Comparison of ENCODE assay signal across 36 cellular contexts in genomic region chr3:54994026-54994626, GRCh38.
"Had no signal": no experiment of that assay in that cellular context is flagged by ENCODE, and none has a peak within 500 bp of the region (broad histone marks: within the 10 kb centered on the region; RNA-seq: fewer than 3 reads in every experiment).

No MANE protein-coding gene starts in this region.

- H3K9ac ChIP-seq: KMS-11 had no signal

- ATAC-seq: activated CD8-positive, alpha-beta memory T cell treated with anti-CD3 and anti-CD28 coated beads, Interleukin-2, amount 10 ng/mL, durations not matched to agents 7 days and 5 days; Panc1; Right ventricle myocardium inferior; SK-N-SH treated with all-trans-retinoic acid at 6 μM for 48 hours; T-helper 17 cell had no signal

- H3K9me3 ChIP-seq: ascending aorta, MG63, SJSA1 had no signal

- H3K36me3 Mint-ChIP-seq: activated CD8-positive, alpha-beta memory T cell treated with anti-CD3 and anti-CD28 coated beads, Interleukin-2, amount 10 ng/mL, durations not matched to agents 7 days and 5 days; activated naive CD4-positive, alpha-beta T cell treated with anti-CD3 and anti-CD28 coated beads, Interleukin-2, amount 50 U/mL, for 24 hours had no signal

- H3K4me3 ChIP-seq: ascending aorta, cardiac muscle cell, MG63, SJSA1 had no signal

- H3K27ac ChIP-seq: ascending aorta, brain microvascular endothelial cell, cardiac muscle cell, KMS-11, SJSA1 had no signal

- H3K27me3 Mint-ChIP-seq: activated B cell treated with CpG ODN at 0.5 μM for 24 hours; activated CD4-positive, alpha-beta T cell treated with anti-CD3 and anti-CD28 coated beads, Interleukin-2, amount 10 ng/mL, durations not matched to agents 24 days and 14 days; activated CD8-positive, alpha-beta memory T cell treated with anti-CD3 and anti-CD28 coated beads, Interleukin-2, amount 10 ng/mL, durations not matched to agents 7 days and 5 days; activated naive CD4-positive, alpha-beta T cell treated with anti-CD3 and anti-CD28 coated beads, Interleukin-2, amount 50 U/mL, for 24 hours; activated T-cell treated with anti-CD3 and anti-CD28 coated beads, Interleukin-2, amount 50 U/mL, for 24 hours; T-helper 17 cell had no signal

- H3K4me2 ChIP-seq: KMS-11 had no signal

- H3K27ac Mint-ChIP-seq: activated B cell treated with CpG ODN at 0.5 μM for 24 hours; activated CD4-positive, alpha-beta T cell treated with anti-CD3 and anti-CD28 coated beads, Interleukin-2, amount 10 ng/mL, durations not matched to agents 24 days and 14 days; activated CD8-positive, alpha-beta memory T cell treated with anti-CD3 and anti-CD28 coated beads, Interleukin-2, amount 10 ng/mL, durations not matched to agents 7 days and 5 days; activated naive CD4-positive, alpha-beta T cell treated with anti-CD3 and anti-CD28 coated beads, Interleukin-2, amount 50 U/mL, for 24 hours; activated T-cell treated with anti-CD3 and anti-CD28 coated beads, Interleukin-2, amount 50 U/mL, for 24 hours; activated T-helper 1 cell treated with anti-CD3 and anti-CD28 coated beads, Interleukin-12 subunit alpha, Interleukin-12 subunit beta, Interleukin-2, Interleukin-4 antibody, amounts not matched to agents 30 ng/mL and 10 ng/mL and 1 ng/mL, durations not matched to agents 14 hours and 24 hours and 36 hours; T-helper 17 cell had no signal

- H3K36me3 ChIP-seq: ascending aorta, brain microvascular endothelial cell, cardiac muscle cell, MG63, SJSA1 had no signal

- H3K9me3 Mint-ChIP-seq: activated naive CD4-positive, alpha-beta T cell treated with anti-CD3 and anti-CD28 coated beads, Interleukin-2, amount 50 U/mL, for 24 hours had no signal

- H3K27me3 ChIP-seq: ascending aorta, brain microvascular endothelial cell, cardiac muscle cell, MG63, SJSA1 had no signal

- FAIRE-seq: TTC549 had no signal

- H3K4me1 ChIP-seq: ascending aorta had no signal

- H3K4me1 Mint-ChIP-seq: activated B cell treated with CpG ODN at 0.5 μM for 24 hours; activated CD4-positive, alpha-beta T cell treated with anti-CD3 and anti-CD28 coated beads, Interleukin-2, amount 10 ng/mL, durations not matched to agents 24 days and 14 days; activated CD8-positive, alpha-beta memory T cell treated with anti-CD3 and anti-CD28 coated beads, Interleukin-2, amount 10 ng/mL, durations not matched to agents 7 days and 5 days; activated naive CD4-positive, alpha-beta T cell treated with anti-CD3 and anti-CD28 coated beads, Interleukin-2, amount 50 U/mL, for 24 hours; T-helper 17 cell had no signal

- H3K4me3 Mint-ChIP-seq: activated B cell treated with CpG ODN at 0.5 μM for 24 hours; activated CD4-positive, alpha-beta T cell treated with anti-CD3 and anti-CD28 coated beads, Interleukin-2, amount 10 ng/mL, durations not matched to agents 24 days and 14 days; activated CD8-positive, alpha-beta memory T cell treated with anti-CD3 and anti-CD28 coated beads, Interleukin-2, amount 10 ng/mL, durations not matched to agents 7 days and 5 days; activated naive CD4-positive, alpha-beta T cell treated with anti-CD3 and anti-CD28 coated beads, Interleukin-2, amount 50 U/mL, for 24 hours; activated T-cell treated with anti-CD3 and anti-CD28 coated beads, Interleukin-2, amount 50 U/mL, for 24 hours; activated T-helper 1 cell treated with anti-CD3 and anti-CD28 coated beads, Interleukin-12 subunit alpha, Interleukin-12 subunit beta, Interleukin-2, Interleukin-4 antibody, amounts not matched to agents 30 ng/mL and 10 ng/mL and 1 ng/mL, durations not matched to agents 14 hours and 24 hours and 36 hours; T-helper 17 cell had no signal

- DNase-seq: activated B cell treated with CpG ODN at 0.5 μM for 24 hours; activated CD4-positive, alpha-beta T cell treated with anti-CD3 and anti-CD28 coated beads for 1 hour; activated CD4-positive, alpha-beta T cell treated with anti-CD3 and anti-CD28 coated beads, Interleukin-2, amount 10 ng/mL, durations not matched to agents 24 days and 14 days; activated CD4-positive, alpha-beta T cell treated with anti-CD3 and anti-CD28 coated beads, Interleukin-2, amount 50 U/mL, for 48 hours; activated CD8-positive, alpha-beta memory T cell treated with anti-CD3 and anti-CD28 coated beads, Interleukin-2, amount 10 ng/mL, durations not matched to agents 7 days and 5 days; activated effector memory CD4-positive, alpha-beta T cell treated with Interleukin-2 at 50 U/mL for 16 hours; activated naive CD4-positive, alpha-beta T cell; activated T-cell treated with anti-CD3 and anti-CD28 coated beads, Interleukin-2, amount 50 U/mL, for 24 hours; amniotic stem cell; brain microvascular endothelial cell; MG63; MV-4-11; NCI-H1092 treated with DMSO at 0.1 percent for 48 hours; NCI-H1436; NCI-H1694 treated with DMSO at 0.1 percent for 48 hours; NCI-H2029 treated with DMSO at 0.1 percent for 48 hours; NCI-H345; NCI-H510A; NCI-H526 treated with DMSO at 0.1 percent for 48 hours; NCI-H82; NK-92 treated with Interleukin-12 subunit alpha and Interleukin-12 subunit beta, amount 100 ng/mL, for 24 hours; OCI-M1; RPMI8226; SW 1271; T-helper 17 cell; T-helper 9 cell had no signal
